Comparison of ENCODE assay signal across 1 cellular context in genomic region chr11:118921121-118921928, GRCh38.
TF ChIP-seq lines count a peak whose summit lies in the region.

No MANE protein-coding gene starts in this region.

TF ChIP-seq in HepG2, 621 proteins besides CTCF, POLR2A, EP300 and RAD21 (continued from another document and continues in another):
- peak; percentile 20; the same call in 1 of the 2 replicates for TF ChIP-seq HNRNPL (IDR thresholded peaks at IDR 0.05; ENCODE audit: low read depth, low read length)
- no peak for TF ChIP-seq IKZF4 (CRISPR knock-in tag; IDR thresholded peaks at IDR 0.05; ENCODE audit: borderline replicate concordance, low read depth, not compliant biosample characterization)
- TF ChIP-seq REPIN1 (CRISPR knock-in tag; IDR thresholded peaks at IDR 0.05; ENCODE audit: borderline replicate concordance, low read depth), result no peak; the same call in 1 of the 2 replicates
- TF ChIP-seq CSRNP1 (CRISPR knock-in tag; IDR thresholded peaks at IDR 0.05), result no peak
- TF ChIP-seq DPF2 (CRISPR knock-in tag; IDR thresholded peaks at IDR 0.05; ENCODE audit: borderline replicate concordance, low read depth), result no peak
- no peak; the same call in 1 of the 2 replicates for TF ChIP-seq ZFP90 (CRISPR knock-in tag; IDR thresholded peaks at IDR 0.05; ENCODE audit: borderline replicate concordance)
- no peak for TF ChIP-seq ZNF232 (CRISPR knock-in tag; IDR thresholded peaks at IDR 0.05; ENCODE audit: borderline replicate concordance)
- TF ChIP-seq PLRG1 (conservative IDR thresholded peaks at IDR 0.05), result no peak
- TF ChIP-seq SP140L (CRISPR knock-in tag; IDR thresholded peaks at IDR 0.05; ENCODE audit: borderline replicate concordance), result no peak
- TF ChIP-seq PHB2 (IDR thresholded peaks at IDR 0.05; ENCODE audit: partially characterized antibody), result no peak
- 0 out of 2 replicates have a peak, but pooled peaks have one; percentile 14 for TF ChIP-seq MED1 (CRISPR knock-in tag; IDR thresholded peaks at IDR 0.05)
- TF ChIP-seq AFF4 (CRISPR knock-in tag; IDR thresholded peaks at IDR 0.05), result 0 out of 2 replicates have a peak, but pooled peaks have one; percentile 52
- no peak for TF ChIP-seq MEIS2 (CRISPR knock-in tag; IDR thresholded peaks at IDR 0.05)
- TF ChIP-seq SYNCRIP (IDR thresholded peaks at IDR 0.05; ENCODE audit: insufficient read depth, low read depth, low read length), result no peak
- TF ChIP-seq ZNF775 (CRISPR knock-in tag; IDR thresholded peaks at IDR 0.05; ENCODE audit: borderline replicate concordance), result no peak
- TF ChIP-seq TMF1 (CRISPR knock-in tag; IDR thresholded peaks at IDR 0.05; ENCODE audit: low read depth), result no peak
- TF ChIP-seq ARNT (IDR thresholded peaks at IDR 0.05), result no peak
- peak; percentile 73; the same call in 1 of the 2 replicates for TF ChIP-seq DMAP1 (CRISPR knock-in tag; IDR thresholded peaks at IDR 0.05)
- no peak for TF ChIP-seq SUZ12 (IDR thresholded peaks at IDR 0.05; ENCODE audit: low read depth, low read length)
- TF ChIP-seq ATF3 (CRISPR knock-in tag; IDR thresholded peaks at IDR 0.05), result no peak
- TF ChIP-seq ELK4 (CRISPR knock-in tag; IDR thresholded peaks at IDR 0.05; ENCODE audit: borderline replicate concordance), result no peak
- TF ChIP-seq SMARCC2 (IDR thresholded peaks at IDR 0.05), result no peak
- peak; percentile 59; the same call in 1 of the 2 replicates for TF ChIP-seq ZBTB25 (CRISPR knock-in tag; IDR thresholded peaks at IDR 0.05)
- TF ChIP-seq TEAD2 (CRISPR knock-in tag; IDR thresholded peaks at IDR 0.05), result no peak
- no peak for TF ChIP-seq ZNF512B (CRISPR knock-in tag; IDR thresholded peaks at IDR 0.05; ENCODE audit: borderline replicate concordance)
- peak; percentile 59; the same call in 1 of the 2 replicates for TF ChIP-seq GATAD1 (CRISPR knock-in tag; IDR thresholded peaks at IDR 0.05)
- no peak for TF ChIP-seq NR1H2 (CRISPR knock-in tag; IDR thresholded peaks at IDR 0.05; ENCODE audit: borderline replicate concordance, low read depth)
- no peak for TF ChIP-seq TEF (CRISPR knock-in tag; IDR thresholded peaks at IDR 0.05)
- TF ChIP-seq HIC2 (CRISPR knock-in tag; IDR thresholded peaks at IDR 0.05; ENCODE audit: low read depth), result peak; percentile 17; the same call in 1 of the 2 replicates
- peak; percentile 61 for TF ChIP-seq ZMYM4 (CRISPR knock-in tag; IDR thresholded peaks at IDR 0.05)
- peak; percentile 76 for TF ChIP-seq GFI1 (CRISPR knock-in tag; IDR thresholded peaks at IDR 0.05; ENCODE audit: borderline replicate concordance)
- TF ChIP-seq MXD1 (CRISPR knock-in tag; IDR thresholded peaks at IDR 0.05), result no peak
- TF ChIP-seq ZSCAN21 (CRISPR knock-in tag; IDR thresholded peaks at IDR 0.05; ENCODE audit: borderline replicate concordance), result no peak; the same call in 1 of the 2 replicates
- TF ChIP-seq REL (CRISPR knock-in tag; conservative IDR thresholded peaks at IDR 0.05), result no peak
- no peak for TF ChIP-seq ZNF569 (CRISPR knock-in tag; IDR thresholded peaks at IDR 0.05; ENCODE audit: borderline replicate concordance)
- no peak for TF ChIP-seq ZNF761 (CRISPR knock-in tag; conservative IDR thresholded peaks at IDR 0.05)
- TF ChIP-seq CHD2 (IDR thresholded peaks at IDR 0.05; ENCODE audit: low read depth, low read length), result peak; percentile 78
- TF ChIP-seq JARID2 (CRISPR knock-in tag; IDR thresholded peaks at IDR 0.05; ENCODE audit: insufficient replicate concordance), result no peak
- TF ChIP-seq FOXO4 (CRISPR knock-in tag; conservative IDR thresholded peaks at IDR 0.05), result 0 out of 2 replicates have a peak, but pooled peaks have one; percentile 68
- no peak for TF ChIP-seq NCOA5 (CRISPR knock-in tag; IDR thresholded peaks at IDR 0.05)
- TF ChIP-seq KLF13 (CRISPR knock-in tag; IDR thresholded peaks at IDR 0.05), result no peak
- TF ChIP-seq ZFP91 (CRISPR knock-in tag; IDR thresholded peaks at IDR 0.05; ENCODE audit: borderline replicate concordance), result peak; percentile 68; the same call in 1 of the 2 replicates
- no peak for TF ChIP-seq CENPX (CRISPR knock-in tag; IDR thresholded peaks at IDR 0.05)
- TF ChIP-seq ZNF260 (CRISPR knock-in tag; IDR thresholded peaks at IDR 0.05; ENCODE audit: borderline replicate concordance, low read depth), result no peak
- no peak for TF ChIP-seq ZNF703 (CRISPR knock-in tag; IDR thresholded peaks at IDR 0.05; ENCODE audit: borderline replicate concordance)
- no peak for TF ChIP-seq MTERF4 (CRISPR knock-in tag; IDR thresholded peaks at IDR 0.05)
